Comparison of ENCODE assay signal across 8 cellular contexts in genomic region chr11:72812968-72813739, GRCh38. TPM values are rescaled to one million over a fixed set of nuclear protein-coding genes. Genes with fewer than 3 reads are reported as not detected.
DNase-seq lines count a peak whose midpoint lies in the region; ATAC-seq and TF ChIP-seq lines count a peak whose summit lies in the region.

No MANE protein-coding gene starts in this region.

- peak overlapping the region; percentile 66 for H3K4me3 ChIP-seq in RWPE2 (ENCODE audit: severe bottlenecking)
- peak overlapping the region; percentile 87 for H3K4me3 ChIP-seq in rectal smooth muscle tissue (ENCODE audit: low read length)

- H3K36me3 ChIP-seq in RWPE2 (ENCODE audit: low read depth), result peaks cover 15% of the 10 kb centered on the region
- no peaks in the 10 kb centered on the region for H3K36me3 ChIP-seq in rectal smooth muscle tissue (ENCODE audit: control insufficient read depth, insufficient read depth, low read length)

- H3K27ac ChIP-seq in RWPE2 (ENCODE audit: poor library complexity, severe bottlenecking) (peak overlapping the region; percentile 67), rectal smooth muscle tissue (ENCODE audit: low read depth, low read length) (peak overlapping the region; percentile 96)

- H3K9ac ChIP-seq in rectal smooth muscle tissue (ENCODE audit: low read length), result peak overlapping the region; percentile 91

- TF ChIP-seq CTCF in RWPE2 (IDR thresholded peaks at IDR 0.05; ENCODE audit: poor library complexity, severe bottlenecking), result peak; percentile 81

- H3K9me3 ChIP-seq in RWPE2 (ENCODE audit: severe bottlenecking), result no peaks in the 10 kb centered on the region

- H3K27me3 ChIP-seq in RWPE2 (ENCODE audit: insufficient read depth, poor library complexity, severe bottlenecking) (no peaks in the 10 kb centered on the region), rectal smooth muscle tissue (ENCODE audit: control insufficient read depth, insufficient read depth, low read length) (no peaks in the 10 kb centered on the region)

- DNase-seq in Right ventricle myocardium inferior (ENCODE audit: missing footprints), result peak; percentile 81
- no peak for DNase-seq in cardiac septum (ENCODE audit: low spot score)
- DNase-seq in HT1080 (ENCODE audit: low read depth), result peak; percentile 81
- no peak for DNase-seq in RWPE2 (ENCODE audit: low spot score)
- DNase-seq in activated effector memory CD4-positive, alpha-beta T cell treated with Interleukin-2 at 50 U/mL for 16 hours, result peak; percentile 52
- peak; percentile 71 for DNase-seq in glomerular visceral epithelial cell (ENCODE audit: extremely low spot score)

- H3K4me1 ChIP-seq in RWPE2 (ENCODE audit: insufficient read depth, poor library complexity, severe bottlenecking) (peaks cover 13% of the 10 kb centered on the region), rectal smooth muscle tissue (ENCODE audit: control insufficient read depth, insufficient read depth, low read length) (peaks cover 13% of the 10 kb centered on the region)

- peak; percentile 11 for ATAC-seq in Right ventricle myocardium inferior
- ATAC-seq in RWPE2 (ENCODE audit: low read depth), result peak; percentile 50
- ATAC-seq in GM21360 (IDR thresholded peaks at IDR 0.05; ENCODE audit: unreplicated experiment), result no peak

- intact Hi-C loops in Right ventricle myocardium inferior (cut with DNase I), result no loop called here
- intact Hi-C loops in cardiac septum (cut with DNase I), result loop anchor here (10.0 kb wide), 1 partner anchor 588 kb away; the partner anchor contains the start of gene INPPL1

RNA-seq across cellular contexts. Expression of gene ATG16L2, which starts 1.1 kb away (rescaled TPM):
- total RNA-seq in Right ventricle myocardium inferior, result 16.5 TPM
- total RNA-seq in cardiac septum, result 21.4 TPM
- total RNA-seq in HT1080 (2014; rRNA removed; shearing (Covaris generic)), result 6.2 and 8.6 TPM in 2 replicates
- polyA plus RNA-seq in HT1080 (2015; cell fraction: cytosol; rRNA removed), result 10.9 and 14.4 TPM in 2 replicates
- 170 and 190 TPM in 2 replicates for polyA plus RNA-seq in HT1080 (2015; cell fraction: nucleus; rRNA removed)

RNA-seq across cellular contexts. Expression of gene STARD10, which starts 19.3 kb away (rescaled TPM):
- total RNA-seq in Right ventricle myocardium inferior (114 TPM), cardiac septum (45.2 TPM)
- total RNA-seq in HT1080 (2014; rRNA removed; shearing (Covaris generic)), result 31.2 and 41.0 TPM in 2 replicates
- polyA plus RNA-seq in HT1080 (2015; cell fraction: cytosol; rRNA removed), result 17.2 and 30.0 TPM in 2 replicates
- 7.2 and 9.5 TPM in 2 replicates for polyA plus RNA-seq in HT1080 (2015; cell fraction: nucleus; rRNA removed)

Comparison
In these comparisons a context has a peak if more than half of its experiments do, and no peak if none do; other contexts are left out.
1. DNase-seq: peak in Right ventricle myocardium inferior (single experiment), HT1080 (single experiment), activated effector memory CD4-positive, alpha-beta T cell treated with Interleukin-2 at 50 U/mL for 16 hours (single experiment) and glomerular visceral epithelial cell (single experiment); none in cardiac septum (single experiment) and RWPE2 (single experiment).